In genomic region chr11:102007567-102008437, GRCh38 we compare ENCODE assay signal across 8 cellular contexts. TPM values are rescaled to one million over a fixed set of nuclear protein-coding genes. Genes with fewer than 3 reads are reported as not detected.
DNase-seq lines count a peak whose midpoint lies in the region; TF ChIP-seq lines count a peak whose summit lies in the region.

No MANE protein-coding gene starts in this region.

- H3K9ac ChIP-seq in MM.1S (ENCODE audit: low read length): no peak overlapping the region
- no peak overlapping the region for H3K9ac ChIP-seq in parathyroid adenoma

- H4K20me1 ChIP-seq in MM.1S (ENCODE audit: insufficient read depth, low read length): no peaks in the 10 kb centered on the region

- H3K9me2 ChIP-seq in MM.1S (replicated peaks; ENCODE audit: insufficient read depth, low read length): no peaks in the 10 kb centered on the region

- no peak overlapping the region for H3K4me3 ChIP-seq in H7 (ENCODE audit: insufficient read depth, low read depth, low read length)
- no peak overlapping the region for H3K4me3 ChIP-seq in MM.1S (ENCODE audit: low read length)
- no peak overlapping the region for H3K4me3 ChIP-seq in parathyroid adenoma (ENCODE audit: low read depth, low read length)

- H3K4me2 ChIP-seq in MM.1S (ENCODE audit: low read depth, low read length) (no peak overlapping the region), parathyroid adenoma (ENCODE audit: low read length) (no peak overlapping the region)

- H3K79me2 ChIP-seq in MM.1S (ENCODE audit: low read length): no peaks in the 10 kb centered on the region
- no peaks in the 10 kb centered on the region for H3K79me2 ChIP-seq in parathyroid adenoma

- peak; percentile 30 for DNase-seq in GM04504 (ENCODE audit: low read depth)
- peak; percentile 25 for DNase-seq in H7
- peak; percentile 72 for DNase-seq in MM.1S
- peak; percentile 64 for DNase-seq in SHP77 treated with DMSO at 0.1 percent for 48 hours (lab: John Stamatoyannopoulos, UW)
- DNase-seq in fibroblast of gingiva (ENCODE audit: low read depth): peak; percentile 44
- DNase-seq in anterior cingulate cortex (lab: John Stamatoyannopoulos, UW): no peak
- no peak for DNase-seq in NK-92 treated with Interleukin-12 subunit alpha and Interleukin-12 subunit beta, amount 100 ng/mL, for 24 hours (lab: John Stamatoyannopoulos, UW)

- H2AFZ ChIP-seq in MM.1S (ENCODE audit: low read length) (no peak overlapping the region), parathyroid adenoma (no peak overlapping the region)

- peaks cover 12% of the 10 kb centered on the region for H3K4me1 ChIP-seq in MM.1S (ENCODE audit: low read length)
- no peaks in the 10 kb centered on the region for H3K4me1 ChIP-seq in parathyroid adenoma

- H3K9me3 ChIP-seq in MM.1S (replicated peaks; ENCODE audit: insufficient read depth, low read length): no peaks in the 10 kb centered on the region
- H3K9me3 ChIP-seq in parathyroid adenoma (ENCODE audit: control insufficient read depth, low read length): no peaks in the 10 kb centered on the region

- no peaks in the 10 kb centered on the region for H3K36me3 ChIP-seq in H7 (replicated peaks; ENCODE audit: control insufficient read depth, insufficient read depth, low read length)
- H3K36me3 ChIP-seq in MM.1S (replicated peaks; ENCODE audit: insufficient read depth, low read length): no peaks in the 10 kb centered on the region
- H3K36me3 ChIP-seq in parathyroid adenoma (ENCODE audit: control insufficient read depth, insufficient read depth, low read length): no peaks in the 10 kb centered on the region

- H3F3A ChIP-seq in MM.1S (ENCODE audit: insufficient read depth, low read length): no peaks in the 10 kb centered on the region

- H3K27me3 ChIP-seq in H7 (ENCODE audit: control insufficient read depth, insufficient read depth, low read length) (no peaks in the 10 kb centered on the region), MM.1S (replicated peaks; ENCODE audit: insufficient read depth, low read length) (no peaks in the 10 kb centered on the region), parathyroid adenoma (ENCODE audit: control insufficient read depth, insufficient read depth, low read length) (no peaks in the 10 kb centered on the region)

- peak; percentile 46 for TF ChIP-seq CTCF in MM.1S (IDR thresholded peaks at IDR 0.05; ENCODE audit: low read length)
- TF ChIP-seq CTCF in parathyroid adenoma (IDR thresholded peaks at IDR 0.05): peak; percentile 35

- no peak overlapping the region for H3K27ac ChIP-seq in MM.1S (ENCODE audit: low read length)
- no peak overlapping the region for H3K27ac ChIP-seq in parathyroid adenoma

RNA-seq across cellular contexts. Expression of gene CFAP300, which starts 39.4 kb away (rescaled TPM):
- total RNA-seq in H7 (2014; rRNA removed; shearing (Covaris generic)): 0.35 and 1.7 TPM in 2 replicates

Comparison
In these comparisons a context has a peak if more than half of its experiments do, and no peak if none do; other contexts are left out.
1. DNase-seq: peak in GM04504 (single experiment), H7 (single experiment), MM.1S (single experiment), SHP77 treated with DMSO at 0.1 percent for 48 hours (single experiment) and fibroblast of gingiva (single experiment); none in anterior cingulate cortex (0 of 58) and NK-92 treated with Interleukin-12 subunit alpha and Interleukin-12 subunit beta, amount 100 ng/mL, for 24 hours (single experiment).